ENCODE assay signal across 1 cellular context in genomic region chr22:35480627-35481565, GRCh38.
TF ChIP-seq lines count a peak whose summit lies in the region.

No MANE protein-coding gene starts in this region.

TF ChIP-seq in K562, 482 proteins besides CTCF, POLR2A, EP300 and RAD21 (continued from another document and continues in another):
- 0 out of 2 replicates have a peak, but pooled peaks have one; percentile 26 for TF ChIP-seq MGA (IDR thresholded peaks at IDR 0.05)
- no peak for TF ChIP-seq ZNF644 (tag; IDR thresholded peaks at IDR 0.05; ENCODE audit: low read depth)
- peak in 1 of 3 experiments; percentile 33; a peak in 1 of 6 replicates for TF ChIP-seq ZBTB11 (CRISPR knock-in tag; IDR thresholded peaks at IDR 0.05)
- TF ChIP-seq ZNF407 (IDR thresholded peaks at IDR 0.05; ENCODE audit: low read depth) = no peak
- no peak for TF ChIP-seq HDAC2 (IDR thresholded peaks at IDR 0.05)
- no peak for TF ChIP-seq ZNF316 (IDR thresholded peaks at IDR 0.05)
- no peak for TF ChIP-seq ZNF408 (CRISPR knock-in tag; IDR thresholded peaks at IDR 0.05; ENCODE audit: low read depth)
- TF ChIP-seq ZNF639 (CRISPR knock-in tag; conservative IDR thresholded peaks at IDR 0.05 in 1 of 2, IDR thresholded peaks at IDR 0.05 in 1 of 2) = peak in 1 of 2 experiments; percentile 10; a peak in 1 of 4 replicates
- TF ChIP-seq RNF219 (CRISPR knock-in tag; IDR thresholded peaks at IDR 0.05) = no peak
- TF ChIP-seq HCFC1 (IDR thresholded peaks at IDR 0.05; ENCODE audit: low read depth, low read length) = no peak
- no peak for TF ChIP-seq BRD4 (IDR thresholded peaks at IDR 0.05)
- TF ChIP-seq NR3C1 (CRISPR knock-in tag; IDR thresholded peaks at IDR 0.05) = no peak
- TF ChIP-seq ZBTB49 (CRISPR knock-in tag; IDR thresholded peaks at IDR 0.05; ENCODE audit: borderline replicate concordance) = no peak
- TF ChIP-seq ELF2 (CRISPR knock-in tag; IDR thresholded peaks at IDR 0.05) = no peak
